In the genomic region with DNA sequence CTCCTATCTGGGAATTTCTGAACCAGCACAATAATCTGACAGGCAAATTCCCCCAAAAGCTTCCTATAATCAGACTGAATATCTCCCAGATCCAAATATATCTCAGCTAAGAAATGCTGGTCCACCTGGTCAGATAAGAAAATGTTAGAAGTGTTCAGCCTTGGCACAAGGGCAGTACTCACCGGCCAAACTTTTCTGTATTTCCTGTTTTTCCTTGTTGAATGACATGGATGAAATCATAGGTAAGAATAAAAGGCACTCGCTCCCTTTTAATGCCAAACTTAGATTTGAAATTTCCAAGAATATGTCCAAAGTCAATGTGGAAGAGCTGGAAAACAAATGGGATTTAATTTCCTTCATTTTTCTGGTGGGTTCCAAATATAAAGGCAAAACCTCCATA, we compare ENCODE assay signal across 28 cellular contexts.
"Had no signal": no experiment of that assay in that cellular context is flagged by ENCODE, and none has a peak within 500 bp of the region (broad histone marks: within the 10 kb centered on the region; RNA-seq: fewer than 3 reads in every experiment).

No MANE protein-coding gene starts in this region.

- H3K9me3 ChIP-seq: colonic mucosa, esophagus muscularis mucosa, esophagus squamous epithelium, gastrocnemius medialis, gastroesophageal sphincter, heart left ventricle, heart right ventricle had no signal

- H3K27me3 ChIP-seq: colonic mucosa, dorsolateral prefrontal cortex, esophagus muscularis mucosa, esophagus squamous epithelium, foreskin keratinocyte, gastrocnemius medialis, gastroesophageal sphincter, heart left ventricle, heart right ventricle had no signal

- ATAC-seq: effector memory CD8-positive, alpha-beta T cell; esophagus mucosa; foreskin keratinocyte; gastrocnemius medialis; gastroesophageal sphincter; heart left ventricle; heart right ventricle had no signal

- H3K4me1 ChIP-seq: colonic mucosa, esophagus muscularis mucosa, esophagus squamous epithelium, foreskin keratinocyte, gastrocnemius medialis, gastroesophageal sphincter, heart left ventricle, heart right ventricle had no signal

- DNase-seq: colonic mucosa; cortex of kidney; dermis blood vessel endothelial cell; dorsolateral prefrontal cortex; effector CD4-positive, alpha-beta T cell; effector CD8-positive, alpha-beta T cell; effector memory CD4-positive, alpha-beta T cell; effector memory CD8-positive, alpha-beta T cell; endodermal cell; erythroblast; esophagus squamous epithelium; foreskin fibroblast; foreskin keratinocyte; foreskin melanocyte; gastrocnemius medialis; glutamatergic neuron; head of caudate nucleus; heart left ventricle; heart right ventricle had no signal

- H3K27ac ChIP-seq: colonic mucosa, coronary artery, dorsolateral prefrontal cortex, epithelial cell of prostate, esophagus muscularis mucosa, esophagus squamous epithelium, foreskin keratinocyte, gastrocnemius medialis, gastroesophageal sphincter, heart left ventricle, heart right ventricle had no signal

- FAIRE-seq: colon, endometrium, endothelial cell of umbilical vein, frontal cortex had no signal

- H3K4me3 ChIP-seq: colonic mucosa, coronary artery, dorsolateral prefrontal cortex, esophagus muscularis mucosa, esophagus squamous epithelium, gastrocnemius medialis, gastroesophageal sphincter, heart left ventricle, heart right ventricle had no signal

- H3K36me3 ChIP-seq: colonic mucosa had no signal
